In the genomic region with DNA sequence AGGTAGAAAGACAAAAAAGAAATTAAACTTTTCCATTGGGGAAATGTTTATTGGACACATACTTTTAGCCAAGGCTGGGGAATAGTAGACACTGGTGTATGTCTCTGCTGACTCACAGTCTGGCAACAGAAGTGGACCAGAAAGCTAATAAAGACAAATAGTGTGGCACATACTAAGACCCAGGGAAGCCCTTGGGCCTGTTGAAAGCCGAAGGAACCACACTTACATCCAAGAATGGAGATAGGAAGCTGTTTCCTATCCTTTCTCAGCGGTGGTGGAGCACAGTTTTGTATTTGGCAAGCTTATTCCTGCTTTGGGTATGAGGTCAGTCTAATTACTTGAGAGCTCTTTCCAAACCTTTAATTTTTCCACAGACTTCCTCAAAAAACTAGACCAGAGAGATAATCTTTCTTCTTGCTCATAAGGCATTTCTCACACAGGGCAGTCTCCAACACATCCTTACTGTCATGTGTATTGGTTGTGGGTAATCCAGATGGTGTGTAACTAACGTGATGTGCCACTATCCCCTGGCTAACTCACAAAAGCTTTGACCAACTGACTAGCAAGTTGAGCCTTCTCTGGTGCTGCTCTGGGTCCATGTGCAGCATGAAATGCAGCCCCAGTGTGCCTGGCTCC, we compare ENCODE assay signal across 1 cellular context.
TF ChIP-seq lines count a peak whose summit lies in the region.

No MANE protein-coding gene starts in this region.

TF ChIP-seq in H1, 55 proteins besides CTCF, POLR2A, EP300 and RAD21 (continued from another document):
- TF ChIP-seq, protein P1, sequence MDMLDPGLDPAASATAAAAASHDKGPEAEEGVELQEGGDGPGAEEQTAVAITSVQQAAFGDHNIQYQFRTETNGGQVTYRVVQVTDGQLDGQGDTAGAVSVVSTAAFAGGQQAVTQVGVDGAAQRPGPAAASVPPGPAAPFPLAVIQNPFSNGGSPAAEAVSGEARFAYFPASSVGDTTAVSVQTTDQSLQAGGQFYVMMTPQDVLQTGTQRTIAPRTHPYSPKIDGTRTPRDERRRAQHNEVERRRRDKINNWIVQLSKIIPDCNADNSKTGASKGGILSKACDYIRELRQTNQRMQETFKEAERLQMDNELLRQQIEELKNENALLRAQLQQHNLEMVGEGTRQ (IDR thresholded peaks at IDR 0.05; ENCODE audit: low read length), result no peak
- TF ChIP-seq CHD1 (IDR thresholded peaks at IDR 0.05; ENCODE audit: low read depth, low read length), result no peak
TF ChIP-seq in H1: peak in this region for 0.
